In the genomic region with DNA sequence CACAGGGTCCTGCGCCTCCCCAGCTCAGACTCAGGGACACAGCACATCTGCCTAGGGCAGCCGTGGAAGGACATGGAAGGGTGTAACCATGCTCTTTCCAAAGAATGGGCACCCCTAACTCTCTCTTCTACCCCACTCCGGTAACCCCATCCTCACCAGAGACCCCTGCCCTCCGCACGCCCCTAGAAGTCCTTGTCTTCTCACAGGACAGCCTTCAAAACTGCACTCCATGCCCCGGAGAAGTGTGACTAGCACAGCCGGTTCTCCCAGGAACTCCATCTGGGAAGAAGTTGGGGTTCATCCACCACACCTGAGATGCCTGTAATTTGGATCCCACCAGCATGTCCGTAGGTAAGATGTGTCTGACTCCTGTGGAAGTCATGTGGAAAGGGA, we compare ENCODE assay signal across 1 cellular context.
TF ChIP-seq lines count a peak whose summit lies in the region.

No MANE protein-coding gene starts in this region.

TF ChIP-seq in HepG2, 621 proteins besides CTCF, POLR2A, EP300 and RAD21:
- TF ChIP-seq ZNF605 (CRISPR knock-in tag; IDR thresholded peaks at IDR 0.05) (no peak), CEBPB (IDR thresholded peaks at IDR 0.05; ENCODE audit: borderline replicate concordance, low read depth, low read length) (no peak), ZNF24 (IDR thresholded peaks at IDR 0.05) (no peak), ZNF513 (CRISPR knock-in tag; conservative IDR thresholded peaks at IDR 0.05) (no peak), TFDP1 (CRISPR knock-in tag; IDR thresholded peaks at IDR 0.05; ENCODE audit: borderline replicate concordance) (no peak), ZNF609 (CRISPR knock-in tag; IDR thresholded peaks at IDR 0.05; ENCODE audit: borderline replicate concordance) (no peak), SETDB1 (CRISPR knock-in tag; IDR thresholded peaks at IDR 0.05; ENCODE audit: borderline replicate concordance) (no peak), RCOR2 (CRISPR knock-in tag; IDR thresholded peaks at IDR 0.05) (no peak), ATF7-NPFF (CRISPR knock-in tag; IDR thresholded peaks at IDR 0.05; ENCODE audit: low read depth) (no peak), SMARCC2 (IDR thresholded peaks at IDR 0.05) (no peak)
- TF ChIP-seq, protein P1, sequence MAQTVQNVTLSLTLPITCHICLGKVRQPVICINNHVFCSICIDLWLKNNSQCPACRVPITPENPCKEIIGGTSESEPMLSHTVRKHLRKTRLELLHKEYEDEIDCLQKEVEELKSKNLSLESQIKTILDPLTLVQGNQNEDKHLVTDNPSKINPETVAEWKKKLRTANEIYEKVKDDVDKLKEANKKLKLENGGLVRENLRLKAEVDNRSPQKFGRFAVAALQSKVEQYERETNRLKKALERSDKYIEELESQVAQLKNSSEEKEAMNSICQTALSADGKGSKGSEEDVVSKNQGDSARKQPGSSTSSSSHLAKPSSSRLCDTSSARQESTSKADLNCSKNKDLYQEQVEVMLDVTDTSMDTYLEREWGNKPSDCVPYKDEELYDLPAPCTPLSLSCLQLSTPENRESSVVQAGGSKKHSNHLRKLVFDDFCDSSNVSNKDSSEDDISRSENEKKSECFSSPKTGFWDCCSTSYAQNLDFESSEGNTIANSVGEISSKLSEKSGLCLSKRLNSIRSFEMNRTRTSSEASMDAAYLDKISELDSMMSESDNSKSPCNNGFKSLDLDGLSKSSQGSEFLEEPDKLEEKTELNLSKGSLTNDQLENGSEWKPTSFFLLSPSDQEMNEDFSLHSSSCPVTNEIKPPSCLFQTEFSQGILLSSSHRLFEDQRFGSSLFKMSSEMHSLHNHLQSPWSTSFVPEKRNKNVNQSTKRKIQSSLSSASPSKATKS (CRISPR knock-in tag; IDR thresholded peaks at IDR 0.05): no peak
- TF ChIP-seq, protein P2, sequence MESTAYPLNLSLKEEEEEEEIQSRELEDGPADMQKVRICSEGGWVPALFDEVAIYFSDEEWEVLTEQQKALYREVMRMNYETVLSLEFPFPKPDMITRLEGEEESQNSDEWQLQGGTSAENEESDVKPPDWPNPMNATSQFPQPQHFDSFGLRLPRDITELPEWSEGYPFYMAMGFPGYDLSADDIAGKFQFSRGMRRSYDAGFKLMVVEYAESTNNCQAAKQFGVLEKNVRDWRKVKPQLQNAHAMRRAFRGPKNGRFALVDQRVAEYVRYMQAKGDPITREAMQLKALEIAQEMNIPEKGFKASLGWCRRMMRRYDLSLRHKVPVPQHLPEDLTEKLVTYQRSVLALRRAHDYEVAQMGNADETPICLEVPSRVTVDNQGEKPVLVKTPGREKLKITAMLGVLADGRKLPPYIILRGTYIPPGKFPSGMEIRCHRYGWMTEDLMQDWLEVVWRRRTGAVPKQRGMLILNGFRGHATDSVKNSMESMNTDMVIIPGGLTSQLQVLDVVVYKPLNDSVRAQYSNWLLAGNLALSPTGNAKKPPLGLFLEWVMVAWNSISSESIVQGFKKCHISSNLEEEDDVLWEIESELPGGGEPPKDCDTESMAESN (CRISPR knock-in tag; conservative IDR thresholded peaks at IDR 0.05): no peak
